ENCODE assay signal across 1 cellular context in the genomic region with DNA sequence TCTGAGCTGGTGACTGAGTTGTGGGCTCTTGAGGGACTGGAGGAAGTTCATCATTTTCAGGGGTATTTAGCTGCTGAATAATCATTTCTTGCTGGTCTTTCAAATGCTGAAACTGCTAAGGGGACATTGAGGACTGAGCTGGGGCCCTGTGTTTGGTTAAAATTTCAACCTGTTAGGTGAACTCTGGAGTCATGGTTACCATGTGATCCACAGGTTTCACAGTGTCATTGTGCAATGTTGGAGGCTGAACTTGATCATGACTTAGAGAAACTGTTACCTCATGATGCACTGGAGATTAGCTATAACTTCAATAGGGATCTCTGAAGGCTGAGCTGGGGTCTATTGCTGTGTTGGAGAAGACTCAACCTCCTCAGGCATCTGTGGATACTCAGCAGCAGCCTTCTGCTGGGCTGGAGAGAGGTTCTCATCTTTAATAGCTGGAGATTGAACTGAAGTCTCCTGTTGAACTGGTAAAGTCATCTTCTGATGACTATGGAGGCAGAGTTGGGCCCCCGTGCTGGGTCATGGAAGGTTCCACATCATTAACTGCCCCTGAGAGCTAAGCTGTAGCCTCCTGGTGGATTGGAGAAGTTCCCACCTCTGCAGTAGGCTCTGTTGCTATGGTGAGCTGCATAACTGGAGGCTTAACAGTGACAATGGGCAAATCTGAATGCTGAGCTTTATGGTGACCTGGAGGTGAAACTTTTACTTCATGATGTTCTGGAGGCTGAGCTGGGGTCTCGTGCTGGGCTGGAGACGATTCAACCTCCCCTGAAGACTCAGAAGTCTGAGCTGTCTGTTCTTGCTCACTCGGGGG.
TF ChIP-seq lines count a peak whose summit lies in the region.

No MANE protein-coding gene starts in this region.

TF ChIP-seq in K562, 482 proteins besides CTCF, POLR2A, EP300 and RAD21:
- TF ChIP-seq, protein P1, sequence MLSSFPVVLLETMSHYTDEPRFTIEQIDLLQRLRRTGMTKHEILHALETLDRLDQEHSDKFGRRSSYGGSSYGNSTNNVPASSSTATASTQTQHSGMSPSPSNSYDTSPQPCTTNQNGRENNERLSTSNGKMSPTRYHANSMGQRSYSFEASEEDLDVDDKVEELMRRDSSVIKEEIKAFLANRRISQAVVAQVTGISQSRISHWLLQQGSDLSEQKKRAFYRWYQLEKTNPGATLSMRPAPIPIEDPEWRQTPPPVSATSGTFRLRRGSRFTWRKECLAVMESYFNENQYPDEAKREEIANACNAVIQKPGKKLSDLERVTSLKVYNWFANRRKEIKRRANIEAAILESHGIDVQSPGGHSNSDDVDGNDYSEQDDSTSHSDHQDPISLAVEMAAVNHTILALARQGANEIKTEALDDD (IDR thresholded peaks at IDR 0.05) = peak; percentile 52; the same call in 1 of the 2 replicates
- TF ChIP-seq RBM15 (IDR thresholded peaks at IDR 0.05; ENCODE audit: insufficient read depth, low read length) (no peak), CEBPG (CRISPR knock-in tag; IDR thresholded peaks at IDR 0.05) (no peak), CEBPG (tag; conservative IDR thresholded peaks at IDR 0.05 in 1 of 2, IDR thresholded peaks at IDR 0.05 in 1 of 2) (peak; percentile 19 to 36; a peak in 1 of 4 replicates), CHCHD3 (CRISPR knock-in tag; IDR thresholded peaks at IDR 0.05) (no peak), CEBPB (tag; IDR thresholded peaks at IDR 0.05) (peak; percentile 89), BMI1 (IDR thresholded peaks at IDR 0.05; ENCODE audit: low read length) (no peak), KLF10 (CRISPR knock-in tag; IDR thresholded peaks at IDR 0.05) (no peak), HDGF (IDR thresholded peaks at IDR 0.05) (no peak), NFE2 (IDR thresholded peaks at IDR 0.05; ENCODE audit: low read depth) (peak; percentile 2; the same call in 1 of the 2 replicates), C11orf30 (IDR thresholded peaks at IDR 0.05; ENCODE audit: low read depth) (peak; percentile 5; the same call in 1 of the 2 replicates), L3MBTL2 (IDR thresholded peaks at IDR 0.05) (0 out of 2 replicates have a peak, but pooled peaks have one; percentile 12), RFX1 (IDR thresholded peaks at IDR 0.05) (peak; percentile 72), ZSCAN32 (CRISPR knock-in tag; IDR thresholded peaks at IDR 0.05) (no peak), ETV5 (CRISPR knock-in tag; IDR thresholded peaks at IDR 0.05; ENCODE audit: low read depth) (no peak), TRIM24 (IDR thresholded peaks at IDR 0.05) (0 out of 4 replicates have a peak, but pooled peaks of 1 of the 2 experiments have one; percentile 18), DACH1 (IDR thresholded peaks at IDR 0.05; ENCODE audit: partially characterized antibody) (no peak)
- TF ChIP-seq, protein P2, sequence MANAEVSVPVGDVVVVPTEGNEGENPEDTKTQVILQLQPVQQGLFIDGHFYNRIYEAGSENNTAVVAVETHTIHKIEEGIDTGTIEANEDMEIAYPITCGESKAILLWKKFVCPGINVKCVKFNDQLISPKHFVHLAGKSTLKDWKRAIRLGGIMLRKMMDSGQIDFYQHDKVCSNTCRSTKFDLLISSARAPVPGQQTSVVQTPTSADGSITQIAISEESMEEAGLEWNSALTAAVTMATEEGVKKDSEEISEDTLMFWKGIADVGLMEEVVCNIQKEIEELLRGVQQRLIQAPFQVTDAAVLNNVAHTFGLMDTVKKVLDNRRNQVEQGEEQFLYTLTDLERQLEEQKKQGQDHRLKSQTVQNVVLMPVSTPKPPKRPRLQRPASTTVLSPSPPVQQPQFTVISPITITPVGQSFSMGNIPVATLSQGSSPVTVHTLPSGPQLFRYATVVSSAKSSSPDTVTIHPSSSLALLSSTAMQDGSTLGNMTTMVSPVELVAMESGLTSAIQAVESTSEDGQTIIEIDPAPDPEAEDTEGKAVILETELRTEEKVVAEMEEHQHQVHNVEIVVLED (CRISPR knock-in tag; IDR thresholded peaks at IDR 0.05) = no peak
- TF ChIP-seq, protein P3, sequence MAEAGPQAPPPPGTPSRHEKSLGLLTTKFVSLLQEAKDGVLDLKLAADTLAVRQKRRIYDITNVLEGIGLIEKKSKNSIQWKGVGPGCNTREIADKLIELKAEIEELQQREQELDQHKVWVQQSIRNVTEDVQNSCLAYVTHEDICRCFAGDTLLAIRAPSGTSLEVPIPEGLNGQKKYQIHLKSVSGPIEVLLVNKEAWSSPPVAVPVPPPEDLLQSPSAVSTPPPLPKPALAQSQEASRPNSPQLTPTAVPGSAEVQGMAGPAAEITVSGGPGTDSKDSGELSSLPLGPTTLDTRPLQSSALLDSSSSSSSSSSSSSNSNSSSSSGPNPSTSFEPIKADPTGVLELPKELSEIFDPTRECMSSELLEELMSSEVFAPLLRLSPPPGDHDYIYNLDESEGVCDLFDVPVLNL (CRISPR knock-in tag; IDR thresholded peaks at IDR 0.05; ENCODE audit: low read depth) = no peak
- TF ChIP-seq, protein P4, sequence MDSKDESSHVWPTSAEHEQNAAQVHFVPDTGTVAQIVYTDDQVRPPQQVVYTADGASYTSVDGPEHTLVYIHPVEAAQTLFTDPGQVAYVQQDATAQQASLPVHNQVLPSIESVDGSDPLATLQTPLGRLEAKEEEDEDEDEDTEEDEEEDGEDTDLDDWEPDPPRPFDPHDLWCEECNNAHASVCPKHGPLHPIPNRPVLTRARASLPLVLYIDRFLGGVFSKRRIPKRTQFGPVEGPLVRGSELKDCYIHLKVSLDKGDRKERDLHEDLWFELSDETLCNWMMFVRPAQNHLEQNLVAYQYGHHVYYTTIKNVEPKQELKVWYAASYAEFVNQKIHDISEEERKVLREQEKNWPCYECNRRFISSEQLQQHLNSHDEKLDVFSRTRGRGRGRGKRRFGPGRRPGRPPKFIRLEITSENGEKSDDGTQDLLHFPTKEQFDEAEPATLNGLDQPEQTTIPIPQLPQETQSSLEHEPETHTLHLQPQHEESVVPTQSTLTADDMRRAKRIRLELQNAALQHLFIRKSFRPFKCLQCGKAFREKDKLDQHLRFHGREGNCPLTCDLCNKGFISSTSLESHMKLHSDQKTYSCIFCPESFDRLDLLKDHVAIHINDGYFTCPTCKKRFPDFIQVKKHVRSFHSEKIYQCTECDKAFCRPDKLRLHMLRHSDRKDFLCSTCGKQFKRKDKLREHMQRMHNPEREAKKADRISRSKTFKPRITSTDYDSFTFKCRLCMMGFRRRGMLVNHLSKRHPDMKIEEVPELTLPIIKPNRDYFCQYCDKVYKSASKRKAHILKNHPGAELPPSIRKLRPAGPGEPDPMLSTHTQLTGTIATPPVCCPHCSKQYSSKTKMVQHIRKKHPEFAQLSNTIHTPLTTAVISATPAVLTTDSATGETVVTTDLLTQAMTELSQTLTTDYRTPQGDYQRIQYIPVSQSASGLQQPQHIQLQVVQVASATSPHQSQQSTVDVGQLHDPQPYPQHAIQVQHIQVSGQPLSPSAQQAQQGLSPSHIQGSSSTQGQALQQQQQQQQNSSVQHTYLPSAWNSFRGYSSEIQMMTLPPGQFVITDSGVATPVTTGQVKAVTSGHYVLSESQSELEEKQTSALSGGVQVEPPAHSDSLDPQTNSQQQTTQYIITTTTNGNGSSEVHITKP (IDR thresholded peaks at IDR 0.05; ENCODE audit: partially characterized antibody) = peak; percentile 90
- TF ChIP-seq, protein P5, sequence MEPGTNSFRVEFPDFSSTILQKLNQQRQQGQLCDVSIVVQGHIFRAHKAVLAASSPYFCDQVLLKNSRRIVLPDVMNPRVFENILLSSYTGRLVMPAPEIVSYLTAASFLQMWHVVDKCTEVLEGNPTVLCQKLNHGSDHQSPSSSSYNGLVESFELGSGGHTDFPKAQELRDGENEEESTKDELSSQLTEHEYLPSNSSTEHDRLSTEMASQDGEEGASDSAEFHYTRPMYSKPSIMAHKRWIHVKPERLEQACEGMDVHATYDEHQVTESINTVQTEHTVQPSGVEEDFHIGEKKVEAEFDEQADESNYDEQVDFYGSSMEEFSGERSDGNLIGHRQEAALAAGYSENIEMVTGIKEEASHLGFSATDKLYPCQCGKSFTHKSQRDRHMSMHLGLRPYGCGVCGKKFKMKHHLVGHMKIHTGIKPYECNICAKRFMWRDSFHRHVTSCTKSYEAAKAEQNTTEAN (CRISPR knock-in tag; IDR thresholded peaks at IDR 0.05) = no peak
- TF ChIP-seq, protein P6, sequence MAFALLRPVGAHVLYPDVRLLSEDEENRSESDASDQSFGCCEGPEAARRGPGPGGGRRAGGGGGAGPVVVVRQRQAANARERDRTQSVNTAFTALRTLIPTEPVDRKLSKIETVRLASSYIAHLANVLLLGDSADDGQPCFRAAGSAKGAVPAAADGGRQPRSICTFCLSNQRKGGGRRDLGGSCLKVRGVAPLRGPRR (CRISPR knock-in tag; IDR thresholded peaks at IDR 0.05) = no peak
